In genomic region chr9:110971705-110972104, GRCh38 we compare ENCODE assay signal across 15 cellular contexts.
"Had no signal": no experiment of that assay in that cellular context is flagged by ENCODE, and none has a peak within 500 bp of the region (broad histone marks: within the 10 kb centered on the region; RNA-seq: fewer than 3 reads in every experiment).

No MANE protein-coding gene starts in this region.

- H3K36me3 ChIP-seq: cardiac muscle cell, esophagus muscularis mucosa, thoracic aorta, vagina had no signal

- H3K4me1 Mint-ChIP-seq: activated naive CD8-positive, alpha-beta T cell treated with anti-CD3 and anti-CD28 coated beads, Interleukin-2, amount 50 U/mL, for 24 hours had no signal

- H3K4me3 Mint-ChIP-seq: activated naive CD4-positive, alpha-beta T cell treated with anti-CD3 and anti-CD28 coated beads for 36 hours; activated naive CD8-positive, alpha-beta T cell treated with anti-CD3 and anti-CD28 coated beads, Interleukin-2, amount 50 U/mL, for 24 hours; natural killer cell treated with Interleukin-12 subunit alpha and Interleukin-12 subunit beta and Interleukin-15 and Interleukin-18, amount 100 ng/mL, for 72 hours; stimulated activated naive CD8-positive, alpha-beta T cell treated with anti-CD3 and anti-CD28 coated beads, Interleukin-15, Interleukin-2, amounts not matched to agents 100 ng/mL and 50 ng/mL, for 24 hours had no signal

- H3K27ac Mint-ChIP-seq: activated naive CD4-positive, alpha-beta T cell treated with anti-CD3 and anti-CD28 coated beads for 36 hours; activated naive CD8-positive, alpha-beta T cell treated with anti-CD3 and anti-CD28 coated beads, Interleukin-2, amount 50 U/mL, for 24 hours; activated T-helper 2 cell treated with anti-CD3 and anti-CD28 coated beads, Interferon-gamma antibody, Interleukin-2, Interleukin-4, amounts not matched to agents 10 μg/mL and 5 μg/mL and 100 μg/mL, durations not matched to agents 14 hours and 24 hours and 36 hours; natural killer cell treated with Interleukin-12 subunit alpha and Interleukin-12 subunit beta and Interleukin-15 and Interleukin-18, amount 100 ng/mL, for 72 hours; stimulated activated naive CD8-positive, alpha-beta T cell treated with anti-CD3 and anti-CD28 coated beads, Interleukin-15, Interleukin-2, amounts not matched to agents 100 ng/mL and 50 ng/mL, for 24 hours had no signal

- ATAC-seq: activated naive CD8-positive, alpha-beta T cell treated with anti-CD3 and anti-CD28 coated beads, Interleukin-2, amount 50 U/mL, for 24 hours; left ventricle myocardium superior; natural killer cell treated with Interleukin-12 subunit alpha and Interleukin-12 subunit beta and Interleukin-15 and Interleukin-18, amount 100 ng/mL, for 72 hours; psoas muscle; sciatic nerve had no signal

- H3K27me3 ChIP-seq: cardiac muscle cell, esophagus muscularis mucosa, vagina had no signal

- H3K9me3 ChIP-seq: esophagus muscularis mucosa, psoas muscle, thoracic aorta, vagina had no signal

- H3K27ac ChIP-seq: cardiac muscle cell, esophagus muscularis mucosa, psoas muscle, thoracic aorta, vagina had no signal

- H3K27me3 Mint-ChIP-seq: natural killer cell treated with Interleukin-12 subunit alpha and Interleukin-12 subunit beta and Interleukin-15 and Interleukin-18, amount 100 ng/mL, for 72 hours; stimulated activated naive CD8-positive, alpha-beta T cell treated with anti-CD3 and anti-CD28 coated beads, Interleukin-15, Interleukin-2, amounts not matched to agents 100 ng/mL and 50 ng/mL, for 24 hours had no signal

- H3K4me3 ChIP-seq: cardiac muscle cell, esophagus muscularis mucosa, psoas muscle, thoracic aorta, vagina had no signal

- H3K9me3 Mint-ChIP-seq: activated naive CD8-positive, alpha-beta T cell treated with anti-CD3 and anti-CD28 coated beads, Interleukin-2, amount 50 U/mL, for 24 hours; activated T-helper 2 cell treated with anti-CD3 and anti-CD28 coated beads, Interferon-gamma antibody, Interleukin-2, Interleukin-4, amounts not matched to agents 10 μg/mL and 5 μg/mL and 100 μg/mL, durations not matched to agents 14 hours and 24 hours and 36 hours had no signal

- DNase-seq: activated CD4-positive, alpha-beta T cell treated with anti-CD3 and anti-CD28 coated beads, Interleukin-2, amount 50 U/mL, for 1 hour; activated naive CD4-positive, alpha-beta T cell treated with anti-CD3 and anti-CD28 coated beads for 36 hours; activated naive CD8-positive, alpha-beta T cell treated with anti-CD3 and anti-CD28 coated beads, Interleukin-2, amount 50 U/mL, for 24 hours; kidney; left ventricle myocardium superior; mesenchymal stem cell; psoas muscle had no signal

- H3K4me1 ChIP-seq: psoas muscle had no signal
